Comparison of ENCODE assay signal across 13 cellular contexts in genomic region chr6:150409576-150410066, GRCh38. TPM values are rescaled to one million over a fixed set of nuclear protein-coding genes. Genes with fewer than 3 reads are reported as not detected.
DNase-seq lines count a peak whose midpoint lies in the region; ATAC-seq and TF ChIP-seq lines count a peak whose summit lies in the region.
"Had no signal": no experiment of that assay in that cellular context is flagged by ENCODE, and none has a peak within 500 bp of the region (broad histone marks: within the 10 kb centered on the region; RNA-seq: fewer than 3 reads in every experiment).

No MANE protein-coding gene starts in this region.

- intact Hi-C loops in left ventricle myocardium inferior (cut with micrococcal nuclease): no loop called here
- intact Hi-C loops in esophagus squamous epithelium (cut with DNase I): loop anchor here (10.0 kb wide), 1 partner anchor 475 kb away; no protein-coding TSS in a partner anchor

- H3K9me3 Mint-ChIP-seq in stimulated activated naive B cell treated with anti-CD40 and anti-IgM and Interleukin-4, amounts not matched to agents 10 μg/mL and 1 μg/mL and 100 μg/mL, for 72 hours: peaks cover 10 to 12% of the 10 kb centered on the region in 2 donors

- no peak overlapping the region for H3K27ac Mint-ChIP-seq in stimulated activated naive B cell treated with anti-CD40 and anti-IgM and Interleukin-4, amounts not matched to agents 10 μg/mL and 1 μg/mL and 100 μg/mL, for 72 hours
- H3K27ac Mint-ChIP-seq: GM23338 had no signal

- no peak overlapping the region for H3K4me3 ChIP-seq in left ventricle myocardium inferior
- H3K4me3 ChIP-seq in esophagus squamous epithelium: no peak overlapping the region
- H3K4me3 ChIP-seq: GM23338 had no signal

- peaks cover 33 to 34% of the 10 kb centered on the region in 2 donors for H3K27me3 Mint-ChIP-seq in stimulated activated naive B cell treated with anti-CD40 and anti-IgM and Interleukin-4, amounts not matched to agents 10 μg/mL and 1 μg/mL and 100 μg/mL, for 72 hours

- H3K27ac ChIP-seq in left ventricle myocardium inferior (replicated peaks): no peak overlapping the region
- no peak overlapping the region for H3K27ac ChIP-seq in esophagus squamous epithelium
- H3K27ac ChIP-seq: 22Rv1, epithelial cell of prostate had no signal

- peak; percentile 61 to 83 for ATAC-seq in stimulated activated naive B cell treated with anti-CD40 and anti-IgM and Interleukin-4, amounts not matched to agents 10 μg/mL and 1 μg/mL and 100 μg/mL, for 72 hours (replicated peaks)
- ATAC-seq in HG03108 (IDR thresholded peaks at IDR 0.05; ENCODE audit: unreplicated experiment) (no peak), HG03354 (IDR thresholded peaks at IDR 0.05; ENCODE audit: poor library complexity, severe bottlenecking, unreplicated experiment) (no peak)
- ATAC-seq: GM23338 had no signal

- TF ChIP-seq CTCF in left ventricle myocardium inferior (IDR thresholded peaks at IDR 0.05; ENCODE audit: borderline replicate concordance) (no peak), esophagus squamous epithelium (IDR thresholded peaks at IDR 0.05) (no peak)

- H3K27me3 ChIP-seq in left ventricle myocardium inferior (ENCODE audit: low read depth): no peaks in the 10 kb centered on the region
- peaks cover 0 to 22% (median 0%) of the 10 kb centered on the region in 4 donors for H3K27me3 ChIP-seq in esophagus squamous epithelium

- H3K9me3 ChIP-seq in left ventricle myocardium inferior (replicated peaks) (peaks cover 6% of the 10 kb centered on the region), esophagus squamous epithelium (no peaks in the 10 kb centered on the region)

- peak in 1 of 4 donors; percentile 13 for TF ChIP-seq POLR2A in esophagus squamous epithelium (IDR thresholded peaks at IDR 0.05)

- H3K36me3 Mint-ChIP-seq in stimulated activated naive B cell treated with anti-CD40 and anti-IgM and Interleukin-4, amounts not matched to agents 10 μg/mL and 1 μg/mL and 100 μg/mL, for 72 hours: peaks cover 0 to 3% of the 10 kb centered on the region in 2 donors

- H3K4me1 Mint-ChIP-seq in stimulated activated naive B cell treated with anti-CD40 and anti-IgM and Interleukin-4, amounts not matched to agents 10 μg/mL and 1 μg/mL and 100 μg/mL, for 72 hours: peaks cover 6 to 13% of the 10 kb centered on the region in 2 donors
- H3K4me1 Mint-ChIP-seq: GM23338 had no signal

- WGBS in esophagus squamous epithelium, 2 donors: 7 to 15% methylated on average over 1 of the region's 1 CpG

- H3K4me1 ChIP-seq in left ventricle myocardium inferior (peaks cover 23% of the 10 kb centered on the region), esophagus squamous epithelium (peaks cover 0 to 32% (median 8%) of the 10 kb centered on the region in 3 donors)

- DNase-seq in DMS 273 (lab: John Stamatoyannopoulos, UW; ENCODE audit: unreplicated experiment) (peak; percentile 48), DMS 273 treated with DMSO at 0.1 percent for 48 hours (lab: John Stamatoyannopoulos, UW) (no peak), NOMO-1 treated with DMSO at 0.1 percent for 48 hours (lab: John Stamatoyannopoulos, UW; ENCODE audit: unreplicated experiment) (peak; percentile 51), left ventricle myocardium inferior (peak; percentile 48), esophagus squamous epithelium (lab: John Stamatoyannopoulos, UW) (no peak)
- DNase-seq in stimulated activated naive B cell treated with anti-CD40 and anti-IgM and Interleukin-4, amounts not matched to agents 10 μg/mL and 1 μg/mL and 100 μg/mL, for 72 hours: peak; percentile 26
- DNase-seq: activated naive CD4-positive, alpha-beta T cell treated with anti-CD3 and anti-CD28 coated beads, Interleukin-2, amount 50 U/mL, for 16 hours; midbrain had no signal

- H3K36me3 ChIP-seq in left ventricle myocardium inferior (no peaks in the 10 kb centered on the region), esophagus squamous epithelium (no peaks in the 10 kb centered on the region)

- H3K4me3 Mint-ChIP-seq in stimulated activated naive B cell treated with anti-CD40 and anti-IgM and Interleukin-4, amounts not matched to agents 10 μg/mL and 1 μg/mL and 100 μg/mL, for 72 hours: no peak overlapping the region
- H3K4me3 Mint-ChIP-seq: GM23338 had no signal

RNA-seq across cellular contexts. Expression of gene IYD, which starts 40.8 kb away (rescaled TPM):
- not detected for total RNA-seq in left ventricle myocardium inferior
- not detected for total RNA-seq in esophagus squamous epithelium
- total RNA-seq: GM23338 had no signal

Comparison
In these comparisons a context has a peak if more than half of its experiments do, and no peak if none do; other contexts are left out.
1. DNase-seq: peak in DMS 273 (single experiment), NOMO-1 treated with DMSO at 0.1 percent for 48 hours (single experiment), left ventricle myocardium inferior (single experiment) and stimulated activated naive B cell treated with anti-CD40 and anti-IgM and Interleukin-4, amounts not matched to agents 10 μg/mL and 1 μg/mL and 100 μg/mL, for 72 hours (single experiment); none in DMS 273 treated with DMSO at 0.1 percent for 48 hours (single experiment) and esophagus squamous epithelium (single experiment).
2. ATAC-seq: peak in stimulated activated naive B cell treated with anti-CD40 and anti-IgM and Interleukin-4, amounts not matched to agents 10 μg/mL and 1 μg/mL and 100 μg/mL, for 72 hours (2 of 2); none in HG03108 (single experiment) and HG03354 (single experiment).